In the genomic region with DNA sequence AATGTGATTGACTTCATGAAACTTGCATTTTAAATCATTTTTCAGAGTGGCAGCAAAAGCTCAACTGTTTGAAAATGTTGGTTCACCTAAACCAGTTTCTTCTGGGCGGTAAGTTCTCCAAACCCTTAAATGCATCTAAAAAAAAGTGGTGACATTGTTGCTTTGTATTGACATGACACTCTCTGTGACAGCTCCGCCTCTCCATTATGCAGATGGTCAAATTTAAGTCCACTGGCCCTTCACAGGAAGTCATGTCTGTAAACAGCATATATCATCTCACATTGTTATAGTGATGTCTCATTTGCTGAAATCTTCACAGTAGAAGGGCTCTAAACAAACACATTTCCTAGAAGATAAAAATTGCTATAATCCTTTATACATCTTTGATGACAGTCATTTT, we compare ENCODE assay signal across 1 cellular context.
TF ChIP-seq lines count a peak whose summit lies in the region.

No MANE protein-coding gene starts in this region.

TF ChIP-seq in K562, 482 proteins besides CTCF, POLR2A, EP300 and RAD21 (continued from another document):
- TF ChIP-seq, protein P1, sequence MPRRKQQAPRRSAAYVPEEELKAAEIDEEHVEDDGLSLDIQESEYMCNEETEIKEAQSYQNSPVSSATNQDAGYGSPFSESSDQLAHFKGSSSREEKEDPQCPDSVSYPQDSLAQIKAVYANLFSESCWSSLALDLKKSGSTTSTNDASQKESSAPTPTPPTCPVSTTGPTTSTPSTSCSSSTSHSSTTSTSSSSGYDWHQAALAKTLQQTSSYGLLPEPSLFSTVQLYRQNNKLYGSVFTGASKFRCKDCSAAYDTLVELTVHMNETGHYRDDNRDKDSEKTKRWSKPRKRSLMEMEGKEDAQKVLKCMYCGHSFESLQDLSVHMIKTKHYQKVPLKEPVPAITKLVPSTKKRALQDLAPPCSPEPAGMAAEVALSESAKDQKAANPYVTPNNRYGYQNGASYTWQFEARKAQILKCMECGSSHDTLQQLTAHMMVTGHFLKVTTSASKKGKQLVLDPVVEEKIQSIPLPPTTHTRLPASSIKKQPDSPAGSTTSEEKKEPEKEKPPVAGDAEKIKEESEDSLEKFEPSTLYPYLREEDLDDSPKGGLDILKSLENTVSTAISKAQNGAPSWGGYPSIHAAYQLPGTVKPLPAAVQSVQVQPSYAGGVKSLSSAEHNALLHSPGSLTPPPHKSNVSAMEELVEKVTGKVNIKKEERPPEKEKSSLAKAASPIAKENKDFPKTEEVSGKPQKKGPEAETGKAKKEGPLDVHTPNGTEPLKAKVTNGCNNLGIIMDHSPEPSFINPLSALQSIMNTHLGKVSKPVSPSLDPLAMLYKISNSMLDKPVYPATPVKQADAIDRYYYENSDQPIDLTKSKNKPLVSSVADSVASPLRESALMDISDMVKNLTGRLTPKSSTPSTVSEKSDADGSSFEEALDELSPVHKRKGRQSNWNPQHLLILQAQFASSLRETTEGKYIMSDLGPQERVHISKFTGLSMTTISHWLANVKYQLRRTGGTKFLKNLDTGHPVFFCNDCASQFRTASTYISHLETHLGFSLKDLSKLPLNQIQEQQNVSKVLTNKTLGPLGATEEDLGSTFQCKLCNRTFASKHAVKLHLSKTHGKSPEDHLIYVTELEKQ (CRISPR knock-in tag; IDR thresholded peaks at IDR 0.05) = no peak
- TF ChIP-seq, protein P2, sequence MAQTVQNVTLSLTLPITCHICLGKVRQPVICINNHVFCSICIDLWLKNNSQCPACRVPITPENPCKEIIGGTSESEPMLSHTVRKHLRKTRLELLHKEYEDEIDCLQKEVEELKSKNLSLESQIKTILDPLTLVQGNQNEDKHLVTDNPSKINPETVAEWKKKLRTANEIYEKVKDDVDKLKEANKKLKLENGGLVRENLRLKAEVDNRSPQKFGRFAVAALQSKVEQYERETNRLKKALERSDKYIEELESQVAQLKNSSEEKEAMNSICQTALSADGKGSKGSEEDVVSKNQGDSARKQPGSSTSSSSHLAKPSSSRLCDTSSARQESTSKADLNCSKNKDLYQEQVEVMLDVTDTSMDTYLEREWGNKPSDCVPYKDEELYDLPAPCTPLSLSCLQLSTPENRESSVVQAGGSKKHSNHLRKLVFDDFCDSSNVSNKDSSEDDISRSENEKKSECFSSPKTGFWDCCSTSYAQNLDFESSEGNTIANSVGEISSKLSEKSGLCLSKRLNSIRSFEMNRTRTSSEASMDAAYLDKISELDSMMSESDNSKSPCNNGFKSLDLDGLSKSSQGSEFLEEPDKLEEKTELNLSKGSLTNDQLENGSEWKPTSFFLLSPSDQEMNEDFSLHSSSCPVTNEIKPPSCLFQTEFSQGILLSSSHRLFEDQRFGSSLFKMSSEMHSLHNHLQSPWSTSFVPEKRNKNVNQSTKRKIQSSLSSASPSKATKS (CRISPR knock-in tag; IDR thresholded peaks at IDR 0.05) = no peak
- TF ChIP-seq ZNF347 (CRISPR knock-in tag; IDR thresholded peaks at IDR 0.05; ENCODE audit: low read depth) (no peak), EP400 (IDR thresholded peaks at IDR 0.05) (no peak), MTA3 (IDR thresholded peaks at IDR 0.05; ENCODE audit: borderline replicate concordance) (no peak), NCOR1 (IDR thresholded peaks at IDR 0.05) (no peak), JUND (IDR thresholded peaks at IDR 0.05; ENCODE audit: borderline replicate concordance, low read depth, low read length) (no peak), JUND (tag; IDR thresholded peaks at IDR 0.05; ENCODE audit: borderline replicate concordance, low read depth, low read length) (no peak), XRCC3 (IDR thresholded peaks at IDR 0.05) (no peak), COPS2 (conservative IDR thresholded peaks at IDR 0.05) (no peak), SMARCC2 (IDR thresholded peaks at IDR 0.05; ENCODE audit: low read depth) (no peak)
- TF ChIP-seq, protein P3, sequence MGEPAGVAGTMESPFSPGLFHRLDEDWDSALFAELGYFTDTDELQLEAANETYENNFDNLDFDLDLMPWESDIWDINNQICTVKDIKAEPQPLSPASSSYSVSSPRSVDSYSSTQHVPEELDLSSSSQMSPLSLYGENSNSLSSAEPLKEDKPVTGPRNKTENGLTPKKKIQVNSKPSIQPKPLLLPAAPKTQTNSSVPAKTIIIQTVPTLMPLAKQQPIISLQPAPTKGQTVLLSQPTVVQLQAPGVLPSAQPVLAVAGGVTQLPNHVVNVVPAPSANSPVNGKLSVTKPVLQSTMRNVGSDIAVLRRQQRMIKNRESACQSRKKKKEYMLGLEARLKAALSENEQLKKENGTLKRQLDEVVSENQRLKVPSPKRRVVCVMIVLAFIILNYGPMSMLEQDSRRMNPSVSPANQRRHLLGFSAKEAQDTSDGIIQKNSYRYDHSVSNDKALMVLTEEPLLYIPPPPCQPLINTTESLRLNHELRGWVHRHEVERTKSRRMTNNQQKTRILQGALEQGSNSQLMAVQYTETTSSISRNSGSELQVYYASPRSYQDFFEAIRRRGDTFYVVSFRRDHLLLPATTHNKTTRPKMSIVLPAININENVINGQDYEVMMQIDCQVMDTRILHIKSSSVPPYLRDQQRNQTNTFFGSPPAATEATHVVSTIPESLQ (CRISPR knock-in tag; IDR thresholded peaks at IDR 0.05) = no peak
- TF ChIP-seq, protein P4, sequence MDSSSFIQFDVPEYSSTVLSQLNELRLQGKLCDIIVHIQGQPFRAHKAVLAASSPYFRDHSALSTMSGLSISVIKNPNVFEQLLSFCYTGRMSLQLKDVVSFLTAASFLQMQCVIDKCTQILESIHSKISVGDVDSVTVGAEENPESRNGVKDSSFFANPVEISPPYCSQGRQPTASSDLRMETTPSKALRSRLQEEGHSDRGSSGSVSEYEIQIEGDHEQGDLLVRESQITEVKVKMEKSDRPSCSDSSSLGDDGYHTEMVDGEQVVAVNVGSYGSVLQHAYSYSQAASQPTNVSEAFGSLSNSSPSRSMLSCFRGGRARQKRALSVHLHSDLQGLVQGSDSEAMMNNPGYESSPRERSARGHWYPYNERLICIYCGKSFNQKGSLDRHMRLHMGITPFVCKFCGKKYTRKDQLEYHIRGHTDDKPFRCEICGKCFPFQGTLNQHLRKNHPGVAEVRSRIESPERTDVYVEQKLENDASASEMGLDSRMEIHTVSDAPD (CRISPR knock-in tag; IDR thresholded peaks at IDR 0.05) = no peak
- TF ChIP-seq, protein P5, sequence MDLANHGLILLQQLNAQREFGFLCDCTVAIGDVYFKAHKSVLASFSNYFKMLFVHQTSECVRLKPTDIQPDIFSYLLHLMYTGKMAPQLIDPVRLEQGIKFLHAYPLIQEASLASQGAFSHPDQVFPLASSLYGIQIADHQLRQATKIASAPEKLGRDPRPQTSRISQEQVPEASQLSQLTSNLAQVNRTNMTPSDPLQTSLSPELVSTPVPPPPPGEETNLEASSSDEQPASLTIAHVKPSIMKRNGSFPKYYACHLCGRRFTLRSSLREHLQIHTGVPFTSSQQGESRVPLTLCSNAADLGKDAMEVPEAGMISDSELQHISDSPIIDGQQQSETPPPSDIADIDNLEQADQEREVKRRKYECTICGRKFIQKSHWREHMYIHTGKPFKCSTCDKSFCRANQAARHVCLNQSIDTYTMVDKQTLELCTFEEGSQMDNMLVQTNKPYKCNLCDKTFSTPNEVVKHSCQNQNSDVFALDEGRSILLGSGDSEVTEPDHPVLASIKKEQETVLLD (IDR thresholded peaks at IDR 0.05) = no peak
- TF ChIP-seq, protein P6, sequence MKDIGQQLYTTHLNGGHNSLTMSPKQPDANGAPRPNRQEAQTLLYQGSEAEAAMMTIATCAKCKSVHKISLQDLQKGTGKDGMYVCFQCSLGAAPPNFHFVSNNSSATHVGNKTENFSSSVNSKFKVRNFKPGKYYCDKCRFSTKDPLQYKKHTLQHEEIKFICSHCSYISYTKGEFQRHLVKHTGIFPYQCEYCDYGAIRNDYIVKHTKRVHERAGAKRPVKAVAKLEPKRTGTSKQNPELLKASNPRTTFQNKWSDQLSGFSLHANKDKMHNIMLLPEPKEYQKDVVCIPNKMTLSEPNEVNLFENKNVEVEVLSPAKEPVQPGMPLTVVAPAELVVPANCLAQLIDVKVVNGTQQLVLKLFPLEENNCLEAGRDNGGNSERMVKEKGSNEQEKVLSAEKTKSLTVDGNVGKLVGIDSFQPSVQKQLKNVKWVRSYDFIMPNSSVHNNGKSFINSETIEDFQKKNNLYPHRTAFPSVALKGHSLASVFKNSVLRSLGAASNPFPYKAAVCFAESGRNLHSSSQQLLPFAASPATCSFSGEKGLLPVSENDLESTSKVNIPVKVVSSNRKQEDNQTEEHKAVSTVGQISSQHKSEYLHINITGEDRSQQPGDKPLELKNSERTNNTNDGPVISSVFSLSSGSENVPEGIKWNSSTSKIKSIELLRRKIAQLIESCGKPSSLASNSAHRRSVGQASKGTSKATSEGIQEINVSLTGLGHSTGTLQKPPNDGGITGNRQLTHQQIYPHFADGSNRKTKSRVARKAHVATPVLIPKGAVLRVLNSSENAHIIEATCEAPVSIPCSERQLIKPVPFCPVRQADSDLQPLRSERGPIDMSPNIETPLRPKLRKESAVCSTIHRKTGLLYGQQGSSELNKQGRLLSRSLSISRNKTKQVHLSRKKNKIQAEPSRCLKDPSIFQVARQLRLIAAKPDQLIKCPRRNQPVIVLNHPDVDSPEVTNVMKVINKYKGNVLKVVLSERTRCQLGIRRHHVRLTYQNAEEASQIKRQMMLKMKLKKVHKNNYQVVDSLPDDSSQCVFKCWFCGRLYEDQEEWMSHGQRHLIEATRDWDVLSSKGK (CRISPR knock-in tag; IDR thresholded peaks at IDR 0.05) = no peak
